In genomic region chr14:77681196-77682157, GRCh38 we compare ENCODE assay signal across 10 cellular contexts. TPM values are rescaled to one million over a fixed set of nuclear protein-coding genes. Genes with fewer than 3 reads are reported as not detected.
DNase-seq lines count a peak whose midpoint lies in the region; ATAC-seq and TF ChIP-seq lines count a peak whose summit lies in the region.
"Had no signal": no experiment of that assay in that cellular context is flagged by ENCODE, and none has a peak within 500 bp of the region (broad histone marks: within the 10 kb centered on the region; RNA-seq: fewer than 3 reads in every experiment).

No MANE protein-coding gene starts in this region.

- no peak for TF ChIP-seq EP300 in gastroesophageal sphincter (IDR thresholded peaks at IDR 0.05)

- peak overlapping the region; percentile 14 for H3K27ac Mint-ChIP-seq in T-helper 17 cell
- H3K27ac Mint-ChIP-seq in activated CD4-positive, alpha-beta T cell treated with anti-CD3 and anti-CD28 coated beads for 36 hours = no peak overlapping the region
- H3K27ac Mint-ChIP-seq: activated T-helper 17 cell treated with anti-CD3 and anti-CD28 coated beads, Interleukin-2, amount 50 U/mL, for 72 hours had no signal

- intact Hi-C loops in heart left ventricle (cut with DNase I) (no loop called here), Right ventricle myocardium inferior (cut with DNase I) (no loop called here), upper lobe of right lung (cut with DNase I) (no loop called here)
- intact Hi-C loops in activated CD4-positive, alpha-beta T cell treated with anti-CD3 and anti-CD28 coated beads for 36 hours (cut with DNase I, micrococcal nuclease) = no loop called here

- H3K9me3 Mint-ChIP-seq in activated CD4-positive, alpha-beta T cell treated with anti-CD3 and anti-CD28 coated beads for 36 hours (ENCODE audit: low read depth) = no peaks in the 10 kb centered on the region
- H3K9me3 Mint-ChIP-seq: activated T-helper 17 cell treated with anti-CD3 and anti-CD28 coated beads, Interleukin-2, amount 50 U/mL, for 72 hours had no signal

- CTCF ChIA-PET in activated CD4-positive, alpha-beta T cell treated with anti-CD3 and anti-CD28 coated beads for 36 hours (lab: Charles Lee) = interaction anchor here (0.7 kb wide), 1 partner anchor 298 kb away, joined by 4 read pairs; no protein-coding TSS in a partner anchor

- no peak overlapping the region for H3K4me3 ChIP-seq in heart left ventricle
- H3K4me3 ChIP-seq in gastroesophageal sphincter = no peak overlapping the region
- H3K4me3 ChIP-seq in upper lobe of right lung = no peak overlapping the region

- peaks cover 8% of the 10 kb centered on the region for H3K4me1 Mint-ChIP-seq in T-helper 17 cell
- peaks cover 8% of the 10 kb centered on the region for H3K4me1 Mint-ChIP-seq in activated CD4-positive, alpha-beta T cell treated with anti-CD3 and anti-CD28 coated beads for 36 hours

- no peaks in the 10 kb centered on the region for H3K27me3 ChIP-seq in heart left ventricle
- no peaks in the 10 kb centered on the region for H3K27me3 ChIP-seq in gastroesophageal sphincter
- H3K27me3 ChIP-seq in upper lobe of right lung = no peaks in the 10 kb centered on the region
- H3K27me3 ChIP-seq: BE2C had no signal

- H3K36me3 Mint-ChIP-seq in T-helper 17 cell (ENCODE audit: low read depth) = peaks cover 2% of the 10 kb centered on the region
- H3K36me3 Mint-ChIP-seq in activated CD4-positive, alpha-beta T cell treated with anti-CD3 and anti-CD28 coated beads for 36 hours (ENCODE audit: low read depth) = peaks cover 26% of the 10 kb centered on the region

- POLR2A ChIA-PET in activated CD4-positive, alpha-beta T cell treated with anti-CD3 and anti-CD28 coated beads for 36 hours (lab: Charles Lee) = no interaction called here

- DNase-seq in heart left ventricle (no peak), Right ventricle myocardium inferior (ENCODE audit: missing footprints) (no peak), T-helper 17 cell (no peak), upper lobe of right lung (no peak), occipital lobe (lab: John Stamatoyannopoulos, UW) (no peak)
- DNase-seq in activated CD4-positive, alpha-beta T cell treated with anti-CD3 and anti-CD28 coated beads for 36 hours = no peak
- DNase-seq: BE2C had no signal

- no peak for TF ChIP-seq POLR2A in heart left ventricle (IDR thresholded peaks at IDR 0.05)
- TF ChIP-seq POLR2A in gastroesophageal sphincter (IDR thresholded peaks at IDR 0.05) = no peak

- peaks cover 0 to 11% (median 7%) of the 10 kb centered on the region in 12 donors for H3K4me1 ChIP-seq in heart left ventricle
- H3K4me1 ChIP-seq in gastroesophageal sphincter = peaks cover 3 to 19% (median 6%) of the 10 kb centered on the region in 3 donors
- H3K4me1 ChIP-seq in upper lobe of right lung = no peaks in the 10 kb centered on the region
- H3K4me1 ChIP-seq: BE2C had no signal

- WGBS in heart left ventricle, 4 donors = 79 to 90% (median 87%) methylated on average over 7 of the region's 7 CpGs
- 51 to 69% methylated on average over 6 to 7 of the region's 7 CpGs for WGBS in gastroesophageal sphincter (ENCODE audit: low coverage in 1 of 2), 2 donors

- H3K36me3 ChIP-seq in heart left ventricle (peaks cover 0 to 74% (median 61%) of the 10 kb centered on the region in 9 donors), gastroesophageal sphincter (peaks cover 0 to 52% of the 10 kb centered on the region in 2 donors), upper lobe of right lung (peaks cover 37% of the 10 kb centered on the region)

- H3K27ac ChIP-seq in heart left ventricle = peak overlapping the region in 7 of 12 donors; percentile 2 to 61 (median 45)
- H3K27ac ChIP-seq in gastroesophageal sphincter = peak overlapping the region in 3 of 4 donors; percentile 50 to 72 (median 50)
- H3K27ac ChIP-seq in upper lobe of right lung = peak overlapping the region; percentile 4

- no peaks in the 10 kb centered on the region for H3K27me3 Mint-ChIP-seq in T-helper 17 cell
- no peaks in the 10 kb centered on the region for H3K27me3 Mint-ChIP-seq in activated CD4-positive, alpha-beta T cell treated with anti-CD3 and anti-CD28 coated beads for 36 hours
- H3K27me3 Mint-ChIP-seq: activated T-helper 17 cell treated with anti-CD3 and anti-CD28 coated beads, Interleukin-2, amount 50 U/mL, for 72 hours had no signal

- peak in 3 of 4 donors; percentile 22 to 35 (median 23) for ATAC-seq in heart left ventricle
- no peak for ATAC-seq in Right ventricle myocardium inferior
- no peak for ATAC-seq in T-helper 17 cell
- ATAC-seq in gastroesophageal sphincter = no peak
- no peak for ATAC-seq in upper lobe of right lung
- no peak for ATAC-seq in GM19397 (IDR thresholded peaks at IDR 0.05; ENCODE audit: unreplicated experiment)
- ATAC-seq in activated CD4-positive, alpha-beta T cell treated with anti-CD3 and anti-CD28 coated beads for 36 hours = no peak
- ATAC-seq: activated T-helper 17 cell treated with anti-CD3 and anti-CD28 coated beads, Interleukin-2, amount 50 U/mL, for 72 hours had no signal

- H3K9me3 ChIP-seq in heart left ventricle (no peaks in the 10 kb centered on the region), T-helper 17 cell (ENCODE audit: control insufficient read depth, low read length, poor library complexity, severe bottlenecking) (no peaks in the 10 kb centered on the region), gastroesophageal sphincter (no peaks in the 10 kb centered on the region), upper lobe of right lung (no peaks in the 10 kb centered on the region)
- H3K9me3 ChIP-seq: BE2C had no signal

- TF ChIP-seq CTCF in heart left ventricle (IDR thresholded peaks at IDR 0.05) (no peak), gastroesophageal sphincter (IDR thresholded peaks at IDR 0.05) (no peak), upper lobe of right lung (IDR thresholded peaks at IDR 0.05) (no peak)

- H3K4me3 Mint-ChIP-seq in T-helper 17 cell = no peak overlapping the region
- no peak overlapping the region for H3K4me3 Mint-ChIP-seq in activated CD4-positive, alpha-beta T cell treated with anti-CD3 and anti-CD28 coated beads for 36 hours
- H3K4me3 Mint-ChIP-seq: activated T-helper 17 cell treated with anti-CD3 and anti-CD28 coated beads, Interleukin-2, amount 50 U/mL, for 72 hours had no signal

RNA-seq across cellular contexts. Expression of gene ALKBH1, which starts 26.3 kb away (rescaled TPM):
- total RNA-seq in heart left ventricle (10 to 100 TPM; 10.8 to 16.5 (median 12.5) TPM), Right ventricle myocardium inferior (12.8 TPM), T-helper 17 cell (10 to 100 TPM in 1 of 2 donors, 1 to 10 TPM in 1; 8.8 to 10.6 TPM), gastroesophageal sphincter (10 to 100 TPM in 3 of 4 donors, 1 to 10 TPM in 1; 9.7 to 12.7 (median 11.3) TPM), upper lobe of right lung (11.6 TPM), occipital lobe (12.2 TPM)
- polyA plus RNA-seq in heart left ventricle = 10 to 100 TPM in 1 of 2 donors, 1 to 10 TPM in 1; 6.5 to 11.4 TPM
- total RNA-seq in activated CD4-positive, alpha-beta T cell treated with anti-CD3 and anti-CD28 coated beads for 36 hours = 10 to 100 TPM; 16.3 to 16.8 TPM

RNA-seq across cellular contexts. Expression of gene SLIRP, which starts 26.4 kb away (rescaled TPM):
- 100 to 1,000 TPM; 112 to 309 (median 169) TPM for total RNA-seq in heart left ventricle
- polyA plus RNA-seq in heart left ventricle = 100 to 1,000 TPM; 423 to 872 TPM
- 205 TPM for total RNA-seq in Right ventricle myocardium inferior
- 10 to 100 TPM; 37.7 to 43.9 TPM for total RNA-seq in T-helper 17 cell
- 100 to 1,000 TPM in 3 of 4 donors, 10 to 100 TPM in 1; 88.9 to 383 (median 202) TPM for total RNA-seq in gastroesophageal sphincter
- 71.1 TPM for total RNA-seq in upper lobe of right lung
- total RNA-seq in activated CD4-positive, alpha-beta T cell treated with anti-CD3 and anti-CD28 coated beads for 36 hours = 100 to 1,000 TPM; 143 to 156 TPM
- total RNA-seq in occipital lobe = 59.6 TPM

Comparison
In these comparisons a context has a peak if more than half of its experiments do, and no peak if none do; other contexts are left out.
1. ATAC-seq: peak in heart left ventricle (3 of 4); none in Right ventricle myocardium inferior (single experiment), T-helper 17 cell (single experiment), gastroesophageal sphincter (single experiment), upper lobe of right lung (single experiment), GM19397 (single experiment) and activated CD4-positive, alpha-beta T cell treated with anti-CD3 and anti-CD28 coated beads for 36 hours (single experiment).
2. Peak in every context shown above with its lines, with median percentiles within 50 percentile points of each other: H3K27ac ChIP-seq.